Comparison of ENCODE assay signal across 16 cellular contexts in genomic region chr10:73798087-73798486, GRCh38.
"Had no signal": no experiment of that assay in that cellular context is flagged by ENCODE, and none has a peak within 500 bp of the region (broad histone marks: within the 10 kb centered on the region; RNA-seq: fewer than 3 reads in every experiment).

No MANE protein-coding gene starts in this region.

- H3K27ac Mint-ChIP-seq: activated T-helper 2 cell treated with anti-CD3 and anti-CD28 coated beads, Interferon-gamma antibody, Interleukin-2, Interleukin-4, amounts not matched to agents 10 μg/mL and 5 μg/mL and 100 μg/mL, durations not matched to agents 14 hours and 24 hours and 36 hours; mesothelial cell of epicardium had no signal

- DNase-seq: activated CD8-positive, alpha-beta memory T cell treated with anti-CD3 and anti-CD28 coated beads, Interleukin-2, amount 50 U/mL, for 48 hours; activated naive CD4-positive, alpha-beta T cell treated with anti-CD3 and anti-CD28 coated beads, Interleukin-2, amount 50 U/mL, for 16 hours; body of pancreas; central memory CD4-positive, alpha-beta T cell; cortex of kidney; effector CD8-positive, alpha-beta T cell; foreskin keratinocyte; glutamatergic neuron; left cardiac atrium; lower lobe of right lung; stimulated activated naive CD4-positive, alpha-beta T cell; transverse colon had no signal

- H3K4me3 ChIP-seq: body of pancreas, lower lobe of right lung, pancreas, transverse colon had no signal

- ATAC-seq: body of pancreas, foreskin keratinocyte, left cardiac atrium had no signal

- H3K4me1 ChIP-seq: body of pancreas, foreskin keratinocyte, lower lobe of right lung, pancreas, transverse colon had no signal

- H3K9me3 Mint-ChIP-seq: activated T-helper 2 cell treated with anti-CD3 and anti-CD28 coated beads, Interferon-gamma antibody, Interleukin-2, Interleukin-4, amounts not matched to agents 10 μg/mL and 5 μg/mL and 100 μg/mL, durations not matched to agents 14 hours and 24 hours and 36 hours; mesothelial cell of epicardium had no signal

- H3K4me1 Mint-ChIP-seq: mesothelial cell of epicardium had no signal

- H3K9me3 ChIP-seq: body of pancreas, lower lobe of right lung, pancreas, transverse colon had no signal

- H3K4me3 Mint-ChIP-seq: mesothelial cell of epicardium had no signal

- H3K27me3 ChIP-seq: body of pancreas, foreskin keratinocyte, pancreas, transverse colon had no signal

- H3K27ac ChIP-seq: body of pancreas, foreskin keratinocyte, lower lobe of right lung, pancreas, transverse colon, VCaP had no signal
